1 cellular context compared by ENCODE assay signal in genomic region chrY:11070250-11071113, GRCh38.
TF ChIP-seq lines count a peak whose summit lies in the region.

No MANE protein-coding gene starts in this region.

TF ChIP-seq in HepG2, 621 proteins besides CTCF, POLR2A, EP300 and RAD21 (continued from another document):
- no peak for TF ChIP-seq ZNF816 (CRISPR knock-in tag; IDR thresholded peaks at IDR 0.05; ENCODE audit: borderline replicate concordance)
- TF ChIP-seq, protein P1, sequence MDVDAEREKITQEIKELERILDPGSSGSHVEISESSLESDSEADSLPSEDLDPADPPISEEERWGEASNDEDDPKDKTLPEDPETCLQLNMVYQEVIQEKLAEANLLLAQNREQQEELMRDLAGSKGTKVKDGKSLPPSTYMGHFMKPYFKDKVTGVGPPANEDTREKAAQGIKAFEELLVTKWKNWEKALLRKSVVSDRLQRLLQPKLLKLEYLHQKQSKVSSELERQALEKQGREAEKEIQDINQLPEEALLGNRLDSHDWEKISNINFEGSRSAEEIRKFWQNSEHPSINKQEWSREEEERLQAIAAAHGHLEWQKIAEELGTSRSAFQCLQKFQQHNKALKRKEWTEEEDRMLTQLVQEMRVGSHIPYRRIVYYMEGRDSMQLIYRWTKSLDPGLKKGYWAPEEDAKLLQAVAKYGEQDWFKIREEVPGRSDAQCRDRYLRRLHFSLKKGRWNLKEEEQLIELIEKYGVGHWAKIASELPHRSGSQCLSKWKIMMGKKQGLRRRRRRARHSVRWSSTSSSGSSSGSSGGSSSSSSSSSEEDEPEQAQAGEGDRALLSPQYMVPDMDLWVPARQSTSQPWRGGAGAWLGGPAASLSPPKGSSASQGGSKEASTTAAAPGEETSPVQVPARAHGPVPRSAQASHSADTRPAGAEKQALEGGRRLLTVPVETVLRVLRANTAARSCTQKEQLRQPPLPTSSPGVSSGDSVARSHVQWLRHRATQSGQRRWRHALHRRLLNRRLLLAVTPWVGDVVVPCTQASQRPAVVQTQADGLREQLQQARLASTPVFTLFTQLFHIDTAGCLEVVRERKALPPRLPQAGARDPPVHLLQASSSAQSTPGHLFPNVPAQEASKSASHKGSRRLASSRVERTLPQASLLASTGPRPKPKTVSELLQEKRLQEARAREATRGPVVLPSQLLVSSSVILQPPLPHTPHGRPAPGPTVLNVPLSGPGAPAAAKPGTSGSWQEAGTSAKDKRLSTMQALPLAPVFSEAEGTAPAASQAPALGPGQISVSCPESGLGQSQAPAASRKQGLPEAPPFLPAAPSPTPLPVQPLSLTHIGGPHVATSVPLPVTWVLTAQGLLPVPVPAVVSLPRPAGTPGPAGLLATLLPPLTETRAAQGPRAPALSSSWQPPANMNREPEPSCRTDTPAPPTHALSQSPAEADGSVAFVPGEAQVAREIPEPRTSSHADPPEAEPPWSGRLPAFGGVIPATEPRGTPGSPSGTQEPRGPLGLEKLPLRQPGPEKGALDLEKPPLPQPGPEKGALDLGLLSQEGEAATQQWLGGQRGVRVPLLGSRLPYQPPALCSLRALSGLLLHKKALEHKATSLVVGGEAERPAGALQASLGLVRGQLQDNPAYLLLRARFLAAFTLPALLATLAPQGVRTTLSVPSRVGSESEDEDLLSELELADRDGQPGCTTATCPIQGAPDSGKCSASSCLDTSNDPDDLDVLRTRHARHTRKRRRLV (CRISPR knock-in tag; IDR thresholded peaks at IDR 0.05): no peak
- TF ChIP-seq ZNF34 (CRISPR knock-in tag; IDR thresholded peaks at IDR 0.05; ENCODE audit: borderline replicate concordance): no peak
- TF ChIP-seq ARID2 (CRISPR knock-in tag; IDR thresholded peaks at IDR 0.05; ENCODE audit: borderline replicate concordance): no peak
- peak; percentile 56 for TF ChIP-seq RARA (CRISPR knock-in tag; IDR thresholded peaks at IDR 0.05)
- TF ChIP-seq DNMT3B (CRISPR knock-in tag; conservative IDR thresholded peaks at IDR 0.05): no peak
- TF ChIP-seq SIN3B (IDR thresholded peaks at IDR 0.05; ENCODE audit: low read length): no peak
- no peak for TF ChIP-seq ELF1 (CRISPR knock-in tag; IDR thresholded peaks at IDR 0.05)
- TF ChIP-seq ISL2 (CRISPR knock-in tag; IDR thresholded peaks at IDR 0.05): no peak
- no peak for TF ChIP-seq RBM39 (IDR thresholded peaks at IDR 0.05; ENCODE audit: low read depth, low read length, poor library complexity, severe bottlenecking)
- TF ChIP-seq ATAD3A (CRISPR knock-in tag; IDR thresholded peaks at IDR 0.05): no peak
- TF ChIP-seq ZNF235 (CRISPR knock-in tag; IDR thresholded peaks at IDR 0.05; ENCODE audit: borderline replicate concordance): no peak
- TF ChIP-seq ZNF30 (CRISPR knock-in tag; IDR thresholded peaks at IDR 0.05): no peak
- TF ChIP-seq HDAC2 (CRISPR knock-in tag; IDR thresholded peaks at IDR 0.05): no peak
- TF ChIP-seq HNRNPUL1 (IDR thresholded peaks at IDR 0.05; ENCODE audit: low read depth, low read length): no peak
- TF ChIP-seq GTF2F1 (IDR thresholded peaks at IDR 0.05; ENCODE audit: low read length): no peak
- TF ChIP-seq NFYB (CRISPR knock-in tag; IDR thresholded peaks at IDR 0.05): no peak
- TF ChIP-seq, protein P2, sequence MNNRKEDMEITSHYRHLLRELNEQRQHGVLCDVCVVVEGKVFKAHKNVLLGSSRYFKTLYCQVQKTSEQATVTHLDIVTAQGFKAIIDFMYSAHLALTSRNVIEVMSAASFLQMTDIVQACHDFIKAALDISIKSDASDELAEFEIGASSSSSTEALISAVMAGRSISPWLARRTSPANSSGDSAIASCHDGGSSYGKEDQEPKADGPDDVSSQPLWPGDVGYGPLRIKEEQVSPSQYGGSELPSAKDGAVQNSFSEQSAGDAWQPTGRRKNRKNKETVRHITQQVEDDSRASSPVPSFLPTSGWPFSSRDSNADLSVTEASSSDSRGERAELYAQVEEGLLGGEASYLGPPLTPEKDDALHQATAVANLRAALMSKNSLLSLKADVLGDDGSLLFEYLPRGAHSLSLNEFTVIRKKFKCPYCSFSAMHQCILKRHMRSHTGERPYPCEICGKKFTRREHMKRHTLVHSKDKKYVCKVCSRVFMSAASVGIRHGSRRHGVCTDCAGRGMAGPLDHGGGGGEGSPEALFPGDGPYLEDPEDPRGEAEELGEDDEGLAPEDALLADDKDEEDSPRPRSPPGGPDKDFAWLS (CRISPR knock-in tag; IDR thresholded peaks at IDR 0.05; ENCODE audit: borderline replicate concordance): no peak
- no peak for TF ChIP-seq ZNF572 (CRISPR knock-in tag; IDR thresholded peaks at IDR 0.05)
- no peak for TF ChIP-seq ZFP90 (CRISPR knock-in tag; IDR thresholded peaks at IDR 0.05; ENCODE audit: borderline replicate concordance)
- TF ChIP-seq, protein P3, sequence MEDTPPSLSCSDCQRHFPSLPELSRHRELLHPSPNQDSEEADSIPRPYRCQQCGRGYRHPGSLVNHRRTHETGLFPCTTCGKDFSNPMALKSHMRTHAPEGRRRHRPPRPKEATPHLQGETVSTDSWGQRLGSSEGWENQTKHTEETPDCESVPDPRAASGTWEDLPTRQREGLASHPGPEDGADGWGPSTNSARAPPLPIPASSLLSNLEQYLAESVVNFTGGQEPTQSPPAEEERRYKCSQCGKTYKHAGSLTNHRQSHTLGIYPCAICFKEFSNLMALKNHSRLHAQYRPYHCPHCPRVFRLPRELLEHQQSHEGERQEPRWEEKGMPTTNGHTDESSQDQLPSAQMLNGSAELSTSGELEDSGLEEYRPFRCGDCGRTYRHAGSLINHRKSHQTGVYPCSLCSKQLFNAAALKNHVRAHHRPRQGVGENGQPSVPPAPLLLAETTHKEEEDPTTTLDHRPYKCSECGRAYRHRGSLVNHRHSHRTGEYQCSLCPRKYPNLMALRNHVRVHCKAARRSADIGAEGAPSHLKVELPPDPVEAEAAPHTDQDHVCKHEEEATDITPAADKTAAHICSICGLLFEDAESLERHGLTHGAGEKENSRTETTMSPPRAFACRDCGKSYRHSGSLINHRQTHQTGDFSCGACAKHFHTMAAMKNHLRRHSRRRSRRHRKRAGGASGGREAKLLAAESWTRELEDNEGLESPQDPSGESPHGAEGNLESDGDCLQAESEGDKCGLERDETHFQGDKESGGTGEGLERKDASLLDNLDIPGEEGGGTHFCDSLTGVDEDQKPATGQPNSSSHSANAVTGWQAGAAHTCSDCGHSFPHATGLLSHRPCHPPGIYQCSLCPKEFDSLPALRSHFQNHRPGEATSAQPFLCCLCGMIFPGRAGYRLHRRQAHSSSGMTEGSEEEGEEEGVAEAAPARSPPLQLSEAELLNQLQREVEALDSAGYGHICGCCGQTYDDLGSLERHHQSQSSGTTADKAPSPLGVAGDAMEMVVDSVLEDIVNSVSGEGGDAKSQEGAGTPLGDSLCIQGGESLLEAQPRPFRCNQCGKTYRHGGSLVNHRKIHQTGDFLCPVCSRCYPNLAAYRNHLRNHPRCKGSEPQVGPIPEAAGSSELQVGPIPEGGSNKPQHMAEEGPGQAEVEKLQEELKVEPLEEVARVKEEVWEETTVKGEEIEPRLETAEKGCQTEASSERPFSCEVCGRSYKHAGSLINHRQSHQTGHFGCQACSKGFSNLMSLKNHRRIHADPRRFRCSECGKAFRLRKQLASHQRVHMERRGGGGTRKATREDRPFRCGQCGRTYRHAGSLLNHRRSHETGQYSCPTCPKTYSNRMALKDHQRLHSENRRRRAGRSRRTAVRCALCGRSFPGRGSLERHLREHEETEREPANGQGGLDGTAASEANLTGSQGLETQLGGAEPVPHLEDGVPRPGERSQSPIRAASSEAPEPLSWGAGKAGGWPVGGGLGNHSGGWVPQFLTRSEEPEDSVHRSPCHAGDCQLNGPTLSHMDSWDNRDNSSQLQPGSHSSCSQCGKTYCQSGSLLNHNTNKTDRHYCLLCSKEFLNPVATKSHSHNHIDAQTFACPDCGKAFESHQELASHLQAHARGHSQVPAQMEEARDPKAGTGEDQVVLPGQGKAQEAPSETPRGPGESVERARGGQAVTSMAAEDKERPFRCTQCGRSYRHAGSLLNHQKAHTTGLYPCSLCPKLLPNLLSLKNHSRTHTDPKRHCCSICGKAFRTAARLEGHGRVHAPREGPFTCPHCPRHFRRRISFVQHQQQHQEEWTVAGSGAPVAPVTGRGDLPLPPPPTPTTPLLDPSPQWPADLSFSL (CRISPR knock-in tag; IDR thresholded peaks at IDR 0.05): no peak
- TF ChIP-seq HDAC1 (CRISPR knock-in tag; IDR thresholded peaks at IDR 0.05): no peak
- no peak for TF ChIP-seq NFYC (CRISPR knock-in tag; IDR thresholded peaks at IDR 0.05)
- no peak for TF ChIP-seq CREBL2 (CRISPR knock-in tag; IDR thresholded peaks at IDR 0.05; ENCODE audit: borderline replicate concordance)
- peak; percentile 47 for TF ChIP-seq GATAD2A (CRISPR knock-in tag; IDR thresholded peaks at IDR 0.05)
- no peak for TF ChIP-seq ZNF101 (CRISPR knock-in tag; IDR thresholded peaks at IDR 0.05; ENCODE audit: borderline replicate concordance, low read depth)
- no peak for TF ChIP-seq ZNF33A (CRISPR knock-in tag; IDR thresholded peaks at IDR 0.05; ENCODE audit: borderline replicate concordance)
- TF ChIP-seq ZNF746 (CRISPR knock-in tag; IDR thresholded peaks at IDR 0.05): no peak
- no peak for TF ChIP-seq NR2F6 (IDR thresholded peaks at IDR 0.05)
- TF ChIP-seq NR2F6 (CRISPR knock-in tag; IDR thresholded peaks at IDR 0.05): 0 out of 2 replicates have a peak, but pooled peaks have one; percentile 21
- no peak for TF ChIP-seq ZNF879 (CRISPR knock-in tag; IDR thresholded peaks at IDR 0.05)
- TF ChIP-seq ZSCAN21 (CRISPR knock-in tag; IDR thresholded peaks at IDR 0.05; ENCODE audit: borderline replicate concordance): no peak
- TF ChIP-seq, protein P4, sequence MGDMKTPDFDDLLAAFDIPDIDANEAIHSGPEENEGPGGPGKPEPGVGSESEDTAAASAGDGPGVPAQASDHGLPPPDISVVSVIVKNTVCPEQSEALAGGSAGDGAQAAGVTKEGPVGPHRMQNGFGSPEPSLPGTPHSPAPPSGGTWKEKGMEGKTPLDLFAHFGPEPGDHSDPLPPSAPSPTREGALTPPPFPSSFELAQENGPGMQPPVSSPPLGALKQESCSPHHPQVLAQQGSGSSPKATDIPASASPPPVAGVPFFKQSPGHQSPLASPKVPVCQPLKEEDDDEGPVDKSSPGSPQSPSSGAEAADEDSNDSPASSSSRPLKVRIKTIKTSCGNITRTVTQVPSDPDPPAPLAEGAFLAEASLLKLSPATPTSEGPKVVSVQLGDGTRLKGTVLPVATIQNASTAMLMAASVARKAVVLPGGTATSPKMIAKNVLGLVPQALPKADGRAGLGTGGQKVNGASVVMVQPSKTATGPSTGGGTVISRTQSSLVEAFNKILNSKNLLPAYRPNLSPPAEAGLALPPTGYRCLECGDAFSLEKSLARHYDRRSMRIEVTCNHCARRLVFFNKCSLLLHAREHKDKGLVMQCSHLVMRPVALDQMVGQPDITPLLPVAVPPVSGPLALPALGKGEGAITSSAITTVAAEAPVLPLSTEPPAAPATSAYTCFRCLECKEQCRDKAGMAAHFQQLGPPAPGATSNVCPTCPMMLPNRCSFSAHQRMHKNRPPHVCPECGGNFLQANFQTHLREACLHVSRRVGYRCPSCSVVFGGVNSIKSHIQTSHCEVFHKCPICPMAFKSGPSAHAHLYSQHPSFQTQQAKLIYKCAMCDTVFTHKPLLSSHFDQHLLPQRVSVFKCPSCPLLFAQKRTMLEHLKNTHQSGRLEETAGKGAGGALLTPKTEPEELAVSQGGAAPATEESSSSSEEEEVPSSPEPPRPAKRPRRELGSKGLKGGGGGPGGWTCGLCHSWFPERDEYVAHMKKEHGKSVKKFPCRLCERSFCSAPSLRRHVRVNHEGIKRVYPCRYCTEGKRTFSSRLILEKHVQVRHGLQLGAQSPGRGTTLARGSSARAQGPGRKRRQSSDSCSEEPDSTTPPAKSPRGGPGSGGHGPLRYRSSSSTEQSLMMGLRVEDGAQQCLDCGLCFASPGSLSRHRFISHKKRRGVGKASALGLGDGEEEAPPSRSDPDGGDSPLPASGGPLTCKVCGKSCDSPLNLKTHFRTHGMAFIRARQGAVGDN (CRISPR knock-in tag; IDR thresholded peaks at IDR 0.05): peak; percentile 86
- TF ChIP-seq ONECUT2 (CRISPR knock-in tag; IDR thresholded peaks at IDR 0.05): no peak
- no peak for TF ChIP-seq ZSCAN20 (CRISPR knock-in tag; IDR thresholded peaks at IDR 0.05; ENCODE audit: borderline replicate concordance)
- TF ChIP-seq, protein P5, sequence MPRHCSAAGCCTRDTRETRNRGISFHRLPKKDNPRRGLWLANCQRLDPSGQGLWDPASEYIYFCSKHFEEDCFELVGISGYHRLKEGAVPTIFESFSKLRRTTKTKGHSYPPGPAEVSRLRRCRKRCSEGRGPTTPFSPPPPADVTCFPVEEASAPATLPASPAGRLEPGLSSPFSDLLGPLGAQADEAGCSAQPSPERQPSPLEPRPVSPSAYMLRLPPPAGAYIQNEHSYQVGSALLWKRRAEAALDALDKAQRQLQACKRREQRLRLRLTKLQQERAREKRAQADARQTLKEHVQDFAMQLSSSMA (CRISPR knock-in tag; IDR thresholded peaks at IDR 0.05): no peak
- no peak for TF ChIP-seq NFRKB (IDR thresholded peaks at IDR 0.05)
